Comparison of ENCODE assay signal across 1 cellular context in the genomic region with DNA sequence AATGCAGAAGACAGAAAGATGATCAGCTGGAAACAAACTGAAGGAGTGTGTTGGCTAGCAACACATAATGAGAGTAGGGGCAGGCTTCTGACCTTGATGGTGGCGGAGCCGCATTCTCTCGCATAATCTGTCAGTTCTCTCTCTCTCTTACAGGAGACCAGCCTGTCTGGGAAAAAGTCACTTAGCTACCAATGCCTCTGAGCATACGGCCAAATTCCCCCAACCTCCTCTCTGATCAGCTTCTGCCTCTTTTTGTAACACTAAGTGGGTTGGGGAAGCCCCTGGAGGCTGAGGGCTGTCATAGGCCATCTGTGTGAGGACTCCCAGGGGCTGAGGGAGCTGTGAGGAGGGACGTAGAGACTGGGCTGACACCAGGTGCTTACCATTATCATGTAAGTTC.
TF ChIP-seq lines count a peak whose summit lies in the region.

No MANE protein-coding gene starts in this region.

TF ChIP-seq in GM12878, 131 proteins besides CTCF, POLR2A, EP300 and RAD21 (continued from another document):
- TF ChIP-seq, protein P1, sequence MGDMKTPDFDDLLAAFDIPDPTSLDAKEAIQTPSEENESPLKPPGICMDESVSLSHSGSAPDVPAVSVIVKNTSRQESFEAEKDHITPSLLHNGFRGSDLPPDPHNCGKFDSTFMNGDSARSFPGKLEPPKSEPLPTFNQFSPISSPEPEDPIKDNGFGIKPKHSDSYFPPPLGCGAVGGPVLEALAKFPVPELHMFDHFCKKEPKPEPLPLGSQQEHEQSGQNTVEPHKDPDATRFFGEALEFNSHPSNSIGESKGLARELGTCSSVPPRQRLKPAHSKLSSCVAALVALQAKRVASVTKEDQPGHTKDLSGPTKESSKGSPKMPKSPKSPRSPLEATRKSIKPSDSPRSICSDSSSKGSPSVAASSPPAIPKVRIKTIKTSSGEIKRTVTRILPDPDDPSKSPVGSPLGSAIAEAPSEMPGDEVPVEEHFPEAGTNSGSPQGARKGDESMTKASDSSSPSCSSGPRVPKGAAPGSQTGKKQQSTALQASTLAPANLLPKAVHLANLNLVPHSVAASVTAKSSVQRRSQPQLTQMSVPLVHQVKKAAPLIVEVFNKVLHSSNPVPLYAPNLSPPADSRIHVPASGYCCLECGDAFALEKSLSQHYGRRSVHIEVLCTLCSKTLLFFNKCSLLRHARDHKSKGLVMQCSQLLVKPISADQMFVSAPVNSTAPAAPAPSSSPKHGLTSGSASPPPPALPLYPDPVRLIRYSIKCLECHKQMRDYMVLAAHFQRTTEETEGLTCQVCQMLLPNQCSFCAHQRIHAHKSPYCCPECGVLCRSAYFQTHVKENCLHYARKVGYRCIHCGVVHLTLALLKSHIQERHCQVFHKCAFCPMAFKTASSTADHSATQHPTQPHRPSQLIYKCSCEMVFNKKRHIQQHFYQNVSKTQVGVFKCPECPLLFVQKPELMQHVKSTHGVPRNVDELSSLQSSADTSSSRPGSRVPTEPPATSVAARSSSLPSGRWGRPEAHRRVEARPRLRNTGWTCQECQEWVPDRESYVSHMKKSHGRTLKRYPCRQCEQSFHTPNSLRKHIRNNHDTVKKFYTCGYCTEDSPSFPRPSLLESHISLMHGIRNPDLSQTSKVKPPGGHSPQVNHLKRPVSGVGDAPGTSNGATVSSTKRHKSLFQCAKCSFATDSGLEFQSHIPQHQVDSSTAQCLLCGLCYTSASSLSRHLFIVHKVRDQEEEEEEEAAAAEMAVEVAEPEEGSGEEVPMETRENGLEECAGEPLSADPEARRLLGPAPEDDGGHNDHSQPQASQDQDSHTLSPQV (IDR thresholded peaks at IDR 0.05): no peak
- no peak for TF ChIP-seq CEBPB (IDR thresholded peaks at IDR 0.05; ENCODE audit: borderline replicate concordance in 1 of 2, low read depth in 2 of 2, low read length in 2 of 2)
- no peak for TF ChIP-seq SIN3A (IDR thresholded peaks at IDR 0.05; ENCODE audit: low read depth, low read length)
